In the genomic region with DNA sequence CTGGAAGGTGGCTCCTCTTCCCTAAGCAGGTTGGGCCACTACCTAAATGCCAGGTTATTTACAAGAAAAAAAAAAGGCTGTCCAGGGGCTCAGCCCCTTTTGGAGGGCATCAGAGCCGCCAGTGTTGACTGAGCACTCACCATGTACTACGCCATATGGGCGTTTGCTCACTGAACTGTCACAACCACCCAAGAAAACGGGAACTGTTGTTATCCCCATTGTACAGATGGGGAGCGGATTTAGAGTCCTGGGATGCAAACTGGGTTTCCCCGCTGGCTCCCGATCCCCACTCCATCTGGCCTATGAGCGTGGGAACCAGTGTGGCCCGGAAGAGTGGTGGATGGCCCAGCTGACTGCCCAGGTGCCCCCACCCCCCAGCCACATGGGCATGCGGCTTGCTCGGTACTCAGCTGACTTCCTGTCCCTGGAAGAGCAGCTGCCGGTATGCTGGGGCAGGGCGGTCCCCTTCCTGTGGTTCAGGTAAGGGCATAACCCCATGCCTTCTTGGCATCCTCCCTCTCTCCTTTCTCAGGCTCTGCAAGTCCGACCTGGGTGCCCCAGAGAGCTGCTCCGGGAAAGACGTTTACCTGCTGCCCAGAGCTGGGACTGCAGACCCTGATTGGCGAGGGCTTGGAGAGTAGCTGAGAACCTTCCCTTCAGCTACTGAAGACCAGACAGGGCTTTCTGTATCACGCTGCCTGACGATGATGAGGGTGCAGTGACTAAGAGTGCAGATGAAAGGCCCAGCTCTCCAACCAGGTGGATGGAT, we compare ENCODE assay signal across 9 cellular contexts. TPM values are rescaled to one million over a fixed set of nuclear protein-coding genes. Genes with fewer than 3 reads are reported as not detected.
DNase-seq lines count a peak whose midpoint lies in the region; ATAC-seq, FAIRE-seq and TF ChIP-seq lines count a peak whose summit lies in the region.
"Had no signal": no experiment of that assay in that cellular context is flagged by ENCODE, and none has a peak within 500 bp of the region (broad histone marks: within the 10 kb centered on the region; RNA-seq: fewer than 3 reads in every experiment).

No MANE protein-coding gene starts in this region.

- no TSS peak for BruUV-seq in A673 (replicated peaks; lab: Mats Ljungman, UMichigan)

- H3K4me1 ChIP-seq in small intestine (ENCODE audit: control insufficient read depth in 2 of 2, insufficient read depth in 1 of 2, low read depth in 1 of 2, low read length in 1 of 2) (peaks cover 0 to 2% of the 10 kb centered on the region in 2 donors), A673 (ENCODE audit: insufficient read depth, low read length, poor library complexity, severe bottlenecking) (peaks cover 12% of the 10 kb centered on the region)

- no peaks in the 10 kb centered on the region for H3K27me3 ChIP-seq in small intestine (ENCODE audit: control insufficient read depth in 2 of 2, insufficient read depth in 2 of 2, low read length in 2 of 2)
- no peaks in the 10 kb centered on the region for H3K27me3 ChIP-seq in A673 (replicated peaks; ENCODE audit: insufficient read depth, low read depth, low read length, poor library complexity)

- peak; percentile 75 for DNase-seq in Right ventricle myocardium inferior (ENCODE audit: missing footprints)
- DNase-seq in Right ventricle myocardium superior = no peak
- peak; percentile 73 to 74 for DNase-seq in activated CD4-positive, alpha-beta T cell treated with anti-CD3 and anti-CD28 coated beads, Interleukin-2, amount 50 U/mL, for 4 hours
- DNase-seq in epithelial cell of prostate (ENCODE audit: low read depth, low spot score) = no peak
- peak; percentile 43 for DNase-seq in small intestine
- no peak for DNase-seq in A673 (ENCODE audit: low spot score)
- no peak for DNase-seq in cerebellum (ENCODE audit: low spot score)

- FAIRE-seq in small intestine (lab: Jason Lieb, UNC) = no peak

- WGBS in small intestine, 3 donors = 56 to 64% (median 64%) methylated on average over 19 of the region's 19 CpGs

- no peak overlapping the region for H3K4me3 ChIP-seq in small intestine (ENCODE audit: low read depth in 1 of 2, low read length in 2 of 2)
- H3K4me3 ChIP-seq in A673 (ENCODE audit: low read depth, low read length, poor library complexity, severe bottlenecking) = no peak overlapping the region

- H3K9me3 ChIP-seq in small intestine (ENCODE audit: control insufficient read depth, low read depth) (no peaks in the 10 kb centered on the region), A673 (ENCODE audit: low read depth, low read length, poor library complexity, severe bottlenecking) (no peaks in the 10 kb centered on the region)

- POLR2A ChIA-PET in A673 (lab: Charles Lee; ENCODE audit: low non-redundant PET) = no interaction called here

- H3K27ac ChIP-seq in epithelial cell of prostate = peak overlapping the region; percentile 88
- peak overlapping the region in 1 of 2 donors; percentile 88 for H3K27ac ChIP-seq in small intestine (ENCODE audit: low read depth in 1 of 2, low read length in 1 of 2)
- H3K27ac ChIP-seq in A673 (ENCODE audit: low read depth, low read length, poor library complexity, severe bottlenecking) = no peak overlapping the region
- H3K27ac ChIP-seq: C4-2B had no signal

- CTCF ChIA-PET in A673 (lab: Charles Lee) = interaction anchor here (0.5 kb wide), 1 partner anchor 17 kb away, joined by 3 read pairs; no protein-coding TSS in a partner anchor

- no peak for TF ChIP-seq CTCF in A673 (conservative IDR thresholded peaks at IDR 0.05; ENCODE audit: low read depth, low read length)

- ATAC-seq in Right ventricle myocardium inferior (no peak), Right ventricle myocardium superior (ENCODE audit: poor library complexity) (no peak), HG03135 (IDR thresholded peaks at IDR 0.05; ENCODE audit: unreplicated experiment) (no peak)

- no peaks in the 10 kb centered on the region for H3K36me3 ChIP-seq in small intestine (ENCODE audit: control insufficient read depth in 2 of 2, insufficient read depth in 2 of 2, low read length in 2 of 2)
- H3K36me3 ChIP-seq in A673 (ENCODE audit: insufficient read depth, low read length, poor library complexity, severe bottlenecking) = no peaks in the 10 kb centered on the region

- intact Hi-C loops in Right ventricle myocardium inferior (cut with DNase I) = loop anchor here (5.0 kb wide), 1 partner anchor 51 kb away; no protein-coding TSS in a partner anchor
- intact Hi-C loops in Right ventricle myocardium superior (cut with DNase I) = no loop called here
- intact Hi-C loops in A673 (cut with micrococcal nuclease; ENCODE audit: unreplicated experiment) = no loop called here

RNA-seq across cellular contexts. Expression of a gene that starts 16.3 kb away (rescaled TPM):
- 12.2 TPM for total RNA-seq in Right ventricle myocardium inferior
- total RNA-seq in Right ventricle myocardium superior = 10.5 TPM
- 10 to 100 TPM in 1 of 3 donors, 1 to 10 TPM in 2; 3.4 to 67.3 (median 6.5) TPM for polyA plus RNA-seq in small intestine
- total RNA-seq in A673 (2021) = 7.2 and 9.5 TPM in 2 replicates
- total RNA-seq in cerebellum = 10.7 TPM

RNA-seq across cellular contexts. Expression of a gene that starts 34.8 kb away (rescaled TPM):
- total RNA-seq in Right ventricle myocardium inferior = 16.7 TPM
- 18.1 TPM for total RNA-seq in Right ventricle myocardium superior
- polyA plus RNA-seq in small intestine = 10 to 100 TPM; 14.9 to 24.9 (median 16.1) TPM
- total RNA-seq in A673 (2021) = 42.5 and 44.2 TPM in 2 replicates
- 41.8 TPM for total RNA-seq in cerebellum

Comparison
In these comparisons a context has a peak if more than half of its experiments do, and no peak if none do; other contexts are left out.
1. DNase-seq: peak in Right ventricle myocardium inferior (single experiment), activated CD4-positive, alpha-beta T cell treated with anti-CD3 and anti-CD28 coated beads, Interleukin-2, amount 50 U/mL, for 4 hours (2 of 2) and small intestine (single experiment); none in Right ventricle myocardium superior (single experiment), epithelial cell of prostate (single experiment), A673 (single experiment) and cerebellum (single experiment).